Comparison of ENCODE assay signal across 15 cellular contexts in genomic region chr10:99977916-99978315, GRCh38. TPM values are rescaled to one million over a fixed set of nuclear protein-coding genes. Genes with fewer than 3 reads are reported as not detected.
A peak's percentile ranks its signal among the peaks of the same experiment; 100 is the strongest.
DNase-seq lines count a peak whose midpoint lies in the region; ATAC-seq and TF ChIP-seq lines count a peak whose summit lies in the region.
"Had no signal": no experiment of that assay in that cellular context is flagged by ENCODE, and none has a peak within 500 bp of the region (broad histone marks: within the 10 kb centered on the region; RNA-seq: fewer than 3 reads in every experiment).

No MANE protein-coding gene starts in this region.

- CTCF ChIA-PET in T-cell (lab: Charles Lee), result no interaction called here

- H3K4me3 ChIP-seq in cardiac muscle cell, result no peak overlapping the region
- no peak overlapping the region for H3K4me3 ChIP-seq in muscle layer of duodenum (ENCODE audit: low read depth in 1 of 2, low read length in 2 of 2)
- no peak overlapping the region for H3K4me3 ChIP-seq in vagina

- no peaks in the 10 kb centered on the region for H3K9me3 Mint-ChIP-seq in T-cell
- H3K9me3 Mint-ChIP-seq in activated naive CD8-positive, alpha-beta T cell treated with anti-CD3 and anti-CD28 coated beads, Interleukin-2, amount 50 U/mL, for 24 hours, result no peaks in the 10 kb centered on the region
- H3K9me3 Mint-ChIP-seq: activated CD8-positive, alpha-beta T cell treated with anti-CD3 and anti-CD28 coated beads for 36 hours; natural killer cell treated with Interleukin-12 subunit alpha and Interleukin-12 subunit beta and Interleukin-15 and Interleukin-18, amount 100 ng/mL, for 72 hours; stimulated activated naive CD8-positive, alpha-beta T cell treated with anti-CD3 and anti-CD28 coated beads, Interleukin-15, Interleukin-2, amounts not matched to agents 100 ng/mL and 50 ng/mL, for 24 hours had no signal

- no peaks in the 10 kb centered on the region for H3K27me3 Mint-ChIP-seq in T-cell
- no peaks in the 10 kb centered on the region for H3K27me3 Mint-ChIP-seq in activated naive CD8-positive, alpha-beta T cell treated with anti-CD3 and anti-CD28 coated beads, Interleukin-2, amount 50 U/mL, for 24 hours
- H3K27me3 Mint-ChIP-seq: activated CD8-positive, alpha-beta T cell treated with anti-CD3 and anti-CD28 coated beads for 36 hours; natural killer cell treated with Interleukin-12 subunit alpha and Interleukin-12 subunit beta and Interleukin-15 and Interleukin-18, amount 100 ng/mL, for 72 hours; stimulated activated naive CD8-positive, alpha-beta T cell treated with anti-CD3 and anti-CD28 coated beads, Interleukin-15, Interleukin-2, amounts not matched to agents 100 ng/mL and 50 ng/mL, for 24 hours had no signal

- POLR2A ChIA-PET in T-cell (lab: Charles Lee), result no interaction called here

- DNase-seq in cardiac muscle cell (ENCODE audit: low read depth in 1 of 2, low spot score in 1 of 2), result peak; percentile 11 to 13
- DNase-seq in left ventricle myocardium superior, result no peak
- peak; percentile 33 for DNase-seq in cerebellar cortex (ENCODE audit: low spot score)
- no peak for DNase-seq in vagina (ENCODE audit: extremely low spot score in 2 of 2)
- DNase-seq in T-cell, result no peak
- DNase-seq in activated naive CD8-positive, alpha-beta T cell treated with anti-CD3 and anti-CD28 coated beads, Interleukin-2, amount 50 U/mL, for 24 hours, result no peak
- no peak for DNase-seq in DMS114 treated with DMSO at 0.1 percent for 48 hours (lab: John Stamatoyannopoulos, UW; ENCODE audit: unreplicated experiment)
- DNase-seq: activated CD8-positive, alpha-beta T cell treated with anti-CD3 and anti-CD28 coated beads for 36 hours; activated effector memory CD4-positive, alpha-beta T cell treated with Interleukin-2 at 50 U/mL for 16 hours; Caco-2; NCI-H1048; NCI-H345 had no signal

- intact Hi-C loops in left ventricle myocardium superior (cut with micrococcal nuclease), result loop anchor here (10.0 kb wide), 1 partner anchor 67 kb away; no protein-coding TSS in a partner anchor
- intact Hi-C loops in vagina (cut with DNase I), result no loop called here

- TF ChIP-seq CTCF in cardiac muscle cell (IDR thresholded peaks at IDR 0.05; ENCODE audit: low read depth, low read length), result no peak
- no peak for TF ChIP-seq CTCF in vagina (IDR thresholded peaks at IDR 0.05)

- H3K4me3 Mint-ChIP-seq in T-cell, result no peak overlapping the region
- H3K4me3 Mint-ChIP-seq in activated naive CD8-positive, alpha-beta T cell treated with anti-CD3 and anti-CD28 coated beads, Interleukin-2, amount 50 U/mL, for 24 hours, result no peak overlapping the region
- H3K4me3 Mint-ChIP-seq: activated CD8-positive, alpha-beta T cell treated with anti-CD3 and anti-CD28 coated beads for 36 hours; natural killer cell treated with Interleukin-12 subunit alpha and Interleukin-12 subunit beta and Interleukin-15 and Interleukin-18, amount 100 ng/mL, for 72 hours; stimulated activated naive CD8-positive, alpha-beta T cell treated with anti-CD3 and anti-CD28 coated beads, Interleukin-15, Interleukin-2, amounts not matched to agents 100 ng/mL and 50 ng/mL, for 24 hours had no signal

- H3K36me3 Mint-ChIP-seq in T-cell, result no peaks in the 10 kb centered on the region
- no peaks in the 10 kb centered on the region for H3K36me3 Mint-ChIP-seq in activated naive CD8-positive, alpha-beta T cell treated with anti-CD3 and anti-CD28 coated beads, Interleukin-2, amount 50 U/mL, for 24 hours (ENCODE audit: low read depth)
- H3K36me3 Mint-ChIP-seq: natural killer cell treated with Interleukin-12 subunit alpha and Interleukin-12 subunit beta and Interleukin-15 and Interleukin-18, amount 100 ng/mL, for 72 hours had no signal

- no peaks in the 10 kb centered on the region for H3K9me3 ChIP-seq in cardiac muscle cell (ENCODE audit: low read depth)
- H3K9me3 ChIP-seq in muscle layer of duodenum (ENCODE audit: control insufficient read depth in 1 of 2, low read length in 2 of 2), result no peaks in the 10 kb centered on the region
- no peaks in the 10 kb centered on the region for H3K9me3 ChIP-seq in vagina
- H3K9me3 ChIP-seq: Caco-2 had no signal

- peaks cover 0 to 6% (median 0%) of the 10 kb centered on the region in 3 donors for H3K4me1 Mint-ChIP-seq in T-cell
- H3K4me1 Mint-ChIP-seq in activated naive CD8-positive, alpha-beta T cell treated with anti-CD3 and anti-CD28 coated beads, Interleukin-2, amount 50 U/mL, for 24 hours, result peaks cover 12% of the 10 kb centered on the region

- H3K27me3 ChIP-seq in cardiac muscle cell (no peaks in the 10 kb centered on the region), muscle layer of duodenum (ENCODE audit: low read depth, low read length) (no peaks in the 10 kb centered on the region), vagina (no peaks in the 10 kb centered on the region)

- H3K27ac ChIP-seq in cardiac muscle cell (peak overlapping the region; percentile 50), muscle layer of duodenum (ENCODE audit: low read length) (peak overlapping the region; percentile 81), vagina (peak overlapping the region; percentile 86)

- H3K4me1 ChIP-seq in cardiac muscle cell (ENCODE audit: low read depth) (peaks cover 25% of the 10 kb centered on the region), muscle layer of duodenum (ENCODE audit: control insufficient read depth in 1 of 2, insufficient read depth in 2 of 2, low read length in 2 of 2) (peaks cover 4 to 29% of the 10 kb centered on the region in 2 donors), vagina (peaks cover 86% of the 10 kb centered on the region)

- H3K36me3 ChIP-seq in cardiac muscle cell, result no peaks in the 10 kb centered on the region
- H3K36me3 ChIP-seq in muscle layer of duodenum (ENCODE audit: control insufficient read depth in 1 of 2, insufficient read depth in 2 of 2, low read length in 2 of 2), result no peaks in the 10 kb centered on the region
- no peaks in the 10 kb centered on the region for H3K36me3 ChIP-seq in vagina

- H3K27ac Mint-ChIP-seq in T-cell, result no peak overlapping the region
- H3K27ac Mint-ChIP-seq in activated naive CD8-positive, alpha-beta T cell treated with anti-CD3 and anti-CD28 coated beads, Interleukin-2, amount 50 U/mL, for 24 hours, result no peak overlapping the region
- H3K27ac Mint-ChIP-seq: activated CD8-positive, alpha-beta T cell treated with anti-CD3 and anti-CD28 coated beads for 36 hours; natural killer cell treated with Interleukin-12 subunit alpha and Interleukin-12 subunit beta and Interleukin-15 and Interleukin-18, amount 100 ng/mL, for 72 hours; stimulated activated naive CD8-positive, alpha-beta T cell treated with anti-CD3 and anti-CD28 coated beads, Interleukin-15, Interleukin-2, amounts not matched to agents 100 ng/mL and 50 ng/mL, for 24 hours had no signal

- TF ChIP-seq POLR2A in vagina (IDR thresholded peaks at IDR 0.05), result no peak

- ATAC-seq in left ventricle myocardium superior (no peak), T-cell (replicated peaks in 1 of 4) (no peak)
- ATAC-seq in activated naive CD8-positive, alpha-beta T cell treated with anti-CD3 and anti-CD28 coated beads, Interleukin-2, amount 50 U/mL, for 24 hours, result no peak
- ATAC-seq: activated CD8-positive, alpha-beta T cell treated with anti-CD3 and anti-CD28 coated beads for 36 hours; natural killer cell treated with Interleukin-12 subunit alpha and Interleukin-12 subunit beta and Interleukin-15 and Interleukin-18, amount 100 ng/mL, for 72 hours had no signal

RNA-seq across cellular contexts. Expression of gene DNMBP, which starts 31.8 kb away (rescaled TPM):
- 13.1 and 22.9 TPM in 2 replicates for total RNA-seq in cardiac muscle cell
- 13.6 and 21.9 TPM in 2 replicates for polyA plus RNA-seq in cardiac muscle cell
- 5.5 TPM for total RNA-seq in left ventricle myocardium superior
- total RNA-seq in vagina, result 31.9 TPM
- total RNA-seq in T-cell, result 1 to 10 TPM; 4.4 to 5.8 (median 4.6) TPM

Comparison
In these comparisons a context has a peak if more than half of its experiments do, and no peak if none do; other contexts are left out.
1. DNase-seq: peak in cardiac muscle cell (2 of 2) and cerebellar cortex (single experiment); none in left ventricle myocardium superior (single experiment), vagina (0 of 2), T-cell (0 of 34), activated naive CD8-positive, alpha-beta T cell treated with anti-CD3 and anti-CD28 coated beads, Interleukin-2, amount 50 U/mL, for 24 hours (single experiment) and DMS114 treated with DMSO at 0.1 percent for 48 hours (single experiment).
2. Peak in every context shown above with its lines, with median percentiles within 50 percentile points of each other: H3K27ac ChIP-seq.